ENCODE assay signal across 27 cellular contexts in the genomic region with DNA sequence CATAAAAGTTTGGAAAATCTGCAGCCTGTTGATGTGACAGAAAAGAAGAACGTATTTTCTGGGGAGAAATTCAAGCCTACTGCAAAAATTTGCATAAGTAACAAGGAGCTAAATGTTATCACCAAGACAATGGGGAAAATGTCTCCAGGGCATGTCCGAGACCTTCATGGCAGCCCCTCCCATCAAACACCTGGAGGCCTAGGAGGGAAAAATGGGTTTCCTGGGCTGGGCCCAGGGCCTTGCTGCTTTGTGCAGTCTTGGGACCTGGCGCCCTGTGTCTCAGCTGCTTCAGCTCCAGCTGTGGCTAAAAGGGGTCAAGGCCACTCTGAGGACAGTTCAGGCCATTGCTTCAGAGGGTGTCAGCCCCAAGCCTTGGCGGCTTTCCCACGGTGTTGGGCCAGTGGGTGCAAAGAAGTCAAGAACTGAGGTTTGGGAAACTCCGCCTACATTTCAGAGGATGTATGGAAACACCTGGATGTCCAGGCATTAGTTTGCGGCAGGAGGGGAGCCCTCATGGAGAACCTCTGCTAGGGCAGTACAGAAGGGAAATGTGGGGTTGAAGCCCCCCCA.
"Had no signal": no experiment of that assay in that cellular context is flagged by ENCODE, and none has a peak within 500 bp of the region (broad histone marks: within the 10 kb centered on the region; RNA-seq: fewer than 3 reads in every experiment).

No MANE protein-coding gene starts in this region.

- H3K9me3 ChIP-seq: left lung, lower lobe of right lung, neutrophil, psoas muscle, sigmoid colon, suprapubic skin, thoracic aorta, tibial artery, upper lobe of right lung had no signal

- H3K4me3 ChIP-seq: left lung, lower lobe of right lung, neural progenitor cell, psoas muscle, sigmoid colon, suprapubic skin, thoracic aorta, tibial artery, upper lobe of right lung had no signal

- H3K4me2 ChIP-seq: neural progenitor cell had no signal

- H3K36me3 ChIP-seq: neural progenitor cell, thoracic aorta had no signal

- DNase-seq: hippocampal formation; kidney glomerular epithelial cell; left cardiac atrium; left lung; lower lobe of right lung; mammary epithelial cell; mesenchymal stem cell; naive B cell; natural killer cell; nephron progenitor cell; occipital lobe; sigmoid colon; small intestine; stimulated activated CD4-positive, alpha-beta T cell treated with anti-CD3 and anti-CD28 coated beads, Interleukin-2, amount 100 ng/mL, for 24 hours; stimulated activated CD4-positive, alpha-beta T cell treated with anti-CD3 and anti-CD28 coated beads, Interleukin-4, amount 100 ng/mL, for 1 hour; stimulated activated naive B cell treated with anti-CD40 and anti-IgM and Interleukin-4, amounts not matched to agents 10 μg/mL and 1 μg/mL and 100 μg/mL, for 72 hours; tibial artery; trophoblast cell; upper lobe of right lung had no signal

- ATAC-seq: left cardiac atrium; left lung; lower lobe of right lung; natural killer cell; psoas muscle; stimulated activated naive B cell treated with anti-CD40 and anti-IgM and Interleukin-4, amounts not matched to agents 10 μg/mL and 1 μg/mL and 100 μg/mL, for 72 hours; upper lobe of right lung had no signal

- H3K27ac ChIP-seq: left lung, lower lobe of right lung, neural progenitor cell, neutrophil, parathyroid adenoma, psoas muscle, sigmoid colon, suprapubic skin, thoracic aorta, tibial artery, upper lobe of right lung had no signal

- H3K27me3 ChIP-seq: left lung, neural progenitor cell, neutrophil, sigmoid colon, suprapubic skin, tibial artery, upper lobe of right lung had no signal

- H3K9ac ChIP-seq: neural progenitor cell, parathyroid adenoma had no signal

- FAIRE-seq: keratinocyte, small intestine, urothelium cell line had no signal

- H3K4me1 ChIP-seq: parathyroid adenoma, suprapubic skin, tibial artery had no signal

- H2AFZ ChIP-seq: neural progenitor cell, parathyroid adenoma had no signal
